8 cellular contexts compared by ENCODE assay signal in genomic region chr1:224356685-224357625, GRCh38. TPM values are rescaled to one million over a fixed set of nuclear protein-coding genes. Genes with fewer than 3 reads are reported as not detected.
DNase-seq lines count a peak whose midpoint lies in the region; ATAC-seq and TF ChIP-seq lines count a peak whose summit lies in the region.

Gene CNIH4 (plus strand): TSS chr1:224356879. CDS start chr1:224356925, 46 bp downstream.

- H3K9me3 ChIP-seq in hepatocyte (ENCODE audit: low read depth), result no peaks in the 10 kb centered on the region

- ATAC-seq in GM18505 (IDR thresholded peaks at IDR 0.05; ENCODE audit: unreplicated experiment) (peak; percentile 96), HG02973 (IDR thresholded peaks at IDR 0.05; ENCODE audit: unreplicated experiment) (peak; percentile 98)

- H3K27ac ChIP-seq in hepatocyte, result peak within 1 kb of the TSS; percentile 84

- H3K9me2 ChIP-seq in hepatocyte (replicated peaks; ENCODE audit: insufficient read depth), result no peaks in the 10 kb centered on the region

- H2AFZ ChIP-seq in hepatocyte, result peak within 1 kb of the TSS; percentile 46

- peaks cover 47% of the 10 kb centered on the region for H3K79me2 ChIP-seq in hepatocyte

- H3K27me3 ChIP-seq in hepatocyte, result no peaks in the 10 kb centered on the region

- DNase-seq in NCI-H2029 (lab: John Stamatoyannopoulos, UW) (peak; percentile 87), T-helper 9 cell (peak; percentile 86), astrocyte of the cerebellum (ENCODE audit: low read depth) (peak; percentile 92), hepatocyte (ENCODE audit: low spot score) (peak; percentile 94), renal cortical epithelial cell (ENCODE audit: low read depth) (peak; percentile 92), OCI-M2 (lab: John Stamatoyannopoulos, UW; ENCODE audit: unreplicated experiment) (no peak)

- peak within 1 kb of the TSS; percentile 90 for H3K4me2 ChIP-seq in hepatocyte

- H3K4me1 ChIP-seq in hepatocyte (ENCODE audit: insufficient read depth), result peaks cover 10% of the 10 kb centered on the region

- H3K4me3 ChIP-seq in astrocyte of the cerebellum (ENCODE audit: low read depth, low read length), result peak within 1 kb of the TSS; percentile 85
- H3K4me3 ChIP-seq in hepatocyte, result peak within 1 kb of the TSS; percentile 82

- peak; percentile 85 for TF ChIP-seq POLR2A in GM18505 (IDR thresholded peaks at IDR 0.05; ENCODE audit: borderline replicate concordance, extremely low read depth, insufficient read depth, insufficient read length)

- WGBS in hepatocyte (ENCODE audit: low lambda C conversion rate, missing lambda C conversion rate), result under 1% methylated on average over 48 of the region's 78 CpGs

- in situ Hi-C loops in astrocyte of the cerebellum (cut with HindIII; ENCODE audit: low sequenced_read_pairs), result no loop called here

- no peaks in the 10 kb centered on the region for H3K36me3 ChIP-seq in hepatocyte (replicated peaks; ENCODE audit: insufficient read depth, low read depth)

- H4K20me1 ChIP-seq in hepatocyte (ENCODE audit: insufficient read depth, poor library complexity, severe bottlenecking), result peaks cover 6% of the 10 kb centered on the region

- TF ChIP-seq CTCF in astrocyte of the cerebellum (IDR thresholded peaks at IDR 0.05; ENCODE audit: low read depth, low read length, missing control alignments), result no peak
- TF ChIP-seq CTCF in hepatocyte (IDR thresholded peaks at IDR 0.05; ENCODE audit: poor library complexity), result no peak

RNA-seq across cellular contexts. Expression of gene CNIH4, which starts in this region (rescaled TPM):
- 62.7 and 76.2 TPM in 2 replicates for total RNA-seq in hepatocyte
- 96.6 and 106 TPM in 2 replicates for polyA plus RNA-seq in hepatocyte
- total RNA-seq in renal cortical epithelial cell, result 77.0 and 122 TPM in 2 replicates
